Comparison of ENCODE assay signal across 1 cellular context in genomic region chr7:67031685-67032084, GRCh38.
TF ChIP-seq lines count a peak whose summit lies in the region.

No MANE protein-coding gene starts in this region.

TF ChIP-seq in GM12878, 131 proteins besides CTCF, POLR2A, EP300 and RAD21:
- 0 out of 2 replicates have a peak, but pooled peaks have one; percentile 19 for TF ChIP-seq CREB1 (IDR thresholded peaks at IDR 0.05; ENCODE audit: low read depth)
